19 cellular contexts compared by ENCODE assay signal in the genomic region with DNA sequence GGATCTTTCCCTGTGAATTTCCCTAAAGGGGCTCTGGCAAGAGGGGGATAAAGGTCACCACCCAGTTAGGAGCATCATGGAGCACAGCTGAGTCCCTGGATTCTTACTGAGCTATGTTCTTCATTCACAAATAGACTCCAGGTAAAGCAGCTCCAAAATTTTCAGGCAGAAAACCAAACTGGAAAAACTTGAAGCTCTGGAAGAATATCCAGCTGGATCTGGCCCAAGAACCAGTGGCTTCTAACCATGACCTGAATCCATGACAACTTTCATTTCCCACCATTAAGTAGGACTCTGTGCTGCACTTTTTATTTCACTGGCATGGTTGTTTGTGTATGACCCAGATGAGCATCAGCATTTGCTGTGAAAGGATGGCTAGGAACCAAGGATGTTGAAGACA.
DNase-seq lines count a peak whose midpoint lies in the region; ATAC-seq and TF ChIP-seq lines count a peak whose summit lies in the region.
"Had no signal": no experiment of that assay in that cellular context is flagged by ENCODE, and none has a peak within 500 bp of the region (broad histone marks: within the 10 kb centered on the region; RNA-seq: fewer than 3 reads in every experiment).

No MANE protein-coding gene starts in this region.

- H3K4me3 Mint-ChIP-seq in stimulated activated naive CD8-positive, alpha-beta T cell treated with anti-CD3 and anti-CD28 coated beads, Interleukin-15, amount 100 ng/mL, for 72 hours, result no peak overlapping the region
- no peak overlapping the region for H3K4me3 Mint-ChIP-seq in glutamatergic neuron (ENCODE audit: unreplicated experiment)
- no peak overlapping the region for H3K4me3 Mint-ChIP-seq in CD4-positive, alpha-beta memory T cell
- H3K4me3 Mint-ChIP-seq: CD4-positive, alpha-beta T cell; WTC11 had no signal

- no peak overlapping the region for H3K4me2 ChIP-seq in mesenchymal stem cell (ENCODE audit: low read length, poor library complexity, severe bottlenecking)

- H2AFZ ChIP-seq in mesenchymal stem cell (ENCODE audit: low read depth, low read length), result no peak overlapping the region
- H2AFZ ChIP-seq: parathyroid adenoma had no signal

- H3K23ac ChIP-seq in mesenchymal stem cell (ENCODE audit: low read length in 2 of 2), result no peak overlapping the region

- no peak overlapping the region for H2BK15ac ChIP-seq in mesenchymal stem cell (ENCODE audit: low read depth, poor library complexity, severe bottlenecking)

- H2AK5ac ChIP-seq in mesenchymal stem cell (ENCODE audit: low read length, severe bottlenecking), result no peak overlapping the region

- H3K27ac Mint-ChIP-seq in stimulated activated naive CD8-positive, alpha-beta T cell treated with anti-CD3 and anti-CD28 coated beads, Interleukin-15, amount 100 ng/mL, for 72 hours, result peak overlapping the region; percentile 43 to 50
- no peak overlapping the region for H3K27ac Mint-ChIP-seq in glutamatergic neuron (ENCODE audit: unreplicated experiment)
- no peak overlapping the region for H3K27ac Mint-ChIP-seq in CD4-positive, alpha-beta memory T cell
- H3K27ac Mint-ChIP-seq: CD4-positive, alpha-beta T cell; WTC11 had no signal

- peaks cover 0 to 49% of the 10 kb centered on the region in 2 experiments for H3K36me3 ChIP-seq in mesenchymal stem cell (ENCODE audit: control insufficient read depth in 1 of 2, insufficient read depth in 2 of 2, low read depth in 1 of 2, low read length in 2 of 2)
- H3K36me3 ChIP-seq in CD4-positive, alpha-beta memory T cell (ENCODE audit: insufficient read depth, low read length), result no peaks in the 10 kb centered on the region
- H3K36me3 ChIP-seq: breast epithelium, SJCRH30 had no signal

- ATAC-seq in stimulated activated naive CD8-positive, alpha-beta T cell treated with anti-CD3 and anti-CD28 coated beads, Interleukin-15, amount 100 ng/mL, for 72 hours, result no peak
- no peak for ATAC-seq in stimulated activated naive CD8-positive, alpha-beta T cell treated with anti-CD3 and anti-CD28 coated beads, Interleukin-15, Interleukin-2, amounts not matched to agents 100 U/mL and 50 U/mL, for 24 hours
- ATAC-seq: WTC11 had no signal

- intact Hi-C loops in CD4-positive, alpha-beta memory T cell (cut with micrococcal nuclease), result no loop called here

- no peak overlapping the region for H2BK5ac ChIP-seq in mesenchymal stem cell (ENCODE audit: low read depth, low read length, poor library complexity, severe bottlenecking)

- no peak overlapping the region for H3K4me3 ChIP-seq in coronary artery
- peak overlapping the region in 1 of 2 experiments; percentile 18 for H3K4me3 ChIP-seq in mesenchymal stem cell (ENCODE audit: insufficient read depth in 1 of 2, low read depth in 1 of 2, low read length in 2 of 2)
- no peak overlapping the region for H3K4me3 ChIP-seq in CD4-positive, alpha-beta memory T cell (ENCODE audit: low read length in 2 of 2)
- H3K4me3 ChIP-seq: breast epithelium, SJCRH30, stomach had no signal

- H3K4ac ChIP-seq in mesenchymal stem cell (ENCODE audit: low read depth in 1 of 2, low read length in 2 of 2), result no peak overlapping the region

- TF ChIP-seq CTCF in coronary artery (IDR thresholded peaks at IDR 0.05), result no peak
- TF ChIP-seq CTCF in glutamatergic neuron (IDR thresholded peaks at IDR 0.05; ENCODE audit: partially characterized antibody, unreplicated experiment), result no peak

- H3K14ac ChIP-seq in mesenchymal stem cell (ENCODE audit: low read length in 2 of 2), result no peak overlapping the region

- H2BK120ac ChIP-seq in mesenchymal stem cell (ENCODE audit: low read depth, low read length), result no peak overlapping the region

- H3K27me3 Mint-ChIP-seq in stimulated activated naive CD8-positive, alpha-beta T cell treated with anti-CD3 and anti-CD28 coated beads, Interleukin-15, amount 100 ng/mL, for 72 hours, result peaks cover 63% of the 10 kb centered on the region
- peaks cover 7% of the 10 kb centered on the region for H3K27me3 Mint-ChIP-seq in glutamatergic neuron (ENCODE audit: unreplicated experiment)
- H3K27me3 Mint-ChIP-seq in CD4-positive, alpha-beta memory T cell, result peaks cover 19% of the 10 kb centered on the region in 2 donors

- no peaks in the 10 kb centered on the region for H3K9me3 Mint-ChIP-seq in stimulated activated naive CD8-positive, alpha-beta T cell treated with anti-CD3 and anti-CD28 coated beads, Interleukin-15, amount 100 ng/mL, for 72 hours
- H3K9me3 Mint-ChIP-seq in glutamatergic neuron (ENCODE audit: unreplicated experiment), result peaks cover 3% of the 10 kb centered on the region
- no peaks in the 10 kb centered on the region for H3K9me3 Mint-ChIP-seq in CD4-positive, alpha-beta memory T cell
- H3K9me3 Mint-ChIP-seq: activated naive CD4-positive, alpha-beta T cell treated with anti-CD3 and anti-CD28 coated beads, Interleukin-2, amount 50 U/mL, for 72 hours; CD4-positive, alpha-beta T cell; WTC11 had no signal

- H2BK12ac ChIP-seq in mesenchymal stem cell (ENCODE audit: low read length in 2 of 2), result no peak overlapping the region

- peaks cover 0 to 6% of the 10 kb centered on the region in 2 experiments for H3K27me3 ChIP-seq in mesenchymal stem cell (ENCODE audit: control insufficient read depth in 1 of 2, insufficient read depth in 1 of 2, low read length in 2 of 2)
- H3K27me3 ChIP-seq in CD4-positive, alpha-beta memory T cell (ENCODE audit: insufficient read depth, low read length), result no peaks in the 10 kb centered on the region
- H3K27me3 ChIP-seq: breast epithelium, stomach had no signal

- peaks cover 10% of the 10 kb centered on the region for H3K4me1 ChIP-seq in mesenchymal stem cell (ENCODE audit: control insufficient read depth, insufficient read depth, low read depth, low read length)
- no peaks in the 10 kb centered on the region for H3K4me1 ChIP-seq in CD4-positive, alpha-beta memory T cell (ENCODE audit: insufficient read depth, low read length)
- H3K4me1 ChIP-seq: parathyroid adenoma, SJCRH30 had no signal

- POLR2A ChIA-PET in CD4-positive, alpha-beta memory T cell (lab: Charles Lee; ENCODE audit: partially characterized antibody), result no interaction called here

- H3K18ac ChIP-seq in mesenchymal stem cell (ENCODE audit: low read depth in 1 of 2, low read length in 2 of 2), result no peak overlapping the region

- no peaks in the 10 kb centered on the region for H3K9me3 ChIP-seq in mesenchymal stem cell (ENCODE audit: control insufficient read depth, low read length)
- no peaks in the 10 kb centered on the region for H3K9me3 ChIP-seq in CD4-positive, alpha-beta memory T cell (ENCODE audit: control insufficient read depth in 1 of 2, low read length in 2 of 2)
- H3K9me3 ChIP-seq: breast epithelium, SJCRH30, stomach had no signal

- H4K91ac ChIP-seq in mesenchymal stem cell (ENCODE audit: low read length), result no peak overlapping the region

- CTCF ChIA-PET in CD4-positive, alpha-beta memory T cell (lab: Charles Lee; ENCODE audit: partially characterized antibody), result no interaction called here

- H3K4me1 Mint-ChIP-seq in stimulated activated naive CD8-positive, alpha-beta T cell treated with anti-CD3 and anti-CD28 coated beads, Interleukin-15, amount 100 ng/mL, for 72 hours, result peaks cover 13% of the 10 kb centered on the region
- H3K4me1 Mint-ChIP-seq in glutamatergic neuron (ENCODE audit: low read depth, unreplicated experiment), result peaks cover 8% of the 10 kb centered on the region
- H3K4me1 Mint-ChIP-seq in CD4-positive, alpha-beta memory T cell, result no peaks in the 10 kb centered on the region

- no peak for DNase-seq in stimulated activated naive CD8-positive, alpha-beta T cell treated with anti-CD3 and anti-CD28 coated beads, Interleukin-15, amount 100 ng/mL, for 72 hours
- no peak for DNase-seq in stimulated activated naive CD8-positive, alpha-beta T cell treated with anti-CD3 and anti-CD28 coated beads, Interleukin-15, Interleukin-2, amounts not matched to agents 100 U/mL and 50 U/mL, for 24 hours
- DNase-seq in coronary artery (ENCODE audit: low spot score), result no peak
- peak; percentile 16 for DNase-seq in mesenchymal stem cell
- DNase-seq in glutamatergic neuron, result no peak
- no peak for DNase-seq in CD4-positive, alpha-beta memory T cell
- DNase-seq in activated CD4-positive, alpha-beta T cell treated with anti-CD3 and anti-CD28 coated beads, Interleukin-2, amount 50 U/mL, for 48 hours, result no peak
- DNase-seq in DMS79 (lab: John Stamatoyannopoulos, UW), result no peak
- DNase-seq: CD4-positive, alpha-beta T cell; DND-41; head of caudate nucleus; left ventricle myocardium superior; NCI-H1930; SJCRH30; stomach had no signal

- H4K8ac ChIP-seq in mesenchymal stem cell (ENCODE audit: low read length), result no peak overlapping the region

- no peaks in the 10 kb centered on the region for H3K79me1 ChIP-seq in mesenchymal stem cell (replicated peaks; ENCODE audit: low read length, poor library complexity, severe bottlenecking)

- H3K36me3 Mint-ChIP-seq in glutamatergic neuron (ENCODE audit: unreplicated experiment), result peaks cover 14% of the 10 kb centered on the region
- no peaks in the 10 kb centered on the region for H3K36me3 Mint-ChIP-seq in CD4-positive, alpha-beta memory T cell
- H3K36me3 Mint-ChIP-seq: activated naive CD4-positive, alpha-beta T cell treated with anti-CD3 and anti-CD28 coated beads, Interleukin-2, amount 50 U/mL, for 72 hours; WTC11 had no signal

- H3K27ac ChIP-seq in coronary artery (peak overlapping the region; percentile 74 to 79), mesenchymal stem cell (ENCODE audit: low read length, poor library complexity, severe bottlenecking) (no peak overlapping the region)
- H3K27ac ChIP-seq in CD4-positive, alpha-beta memory T cell (ENCODE audit: low read depth, low read length), result no peak overlapping the region
- H3K27ac ChIP-seq: parathyroid adenoma, SJCRH30 had no signal

- peak overlapping the region; percentile 42 for H3K9ac ChIP-seq in mesenchymal stem cell (ENCODE audit: low read length)
- H3K9ac ChIP-seq: parathyroid adenoma had no signal

Comparison
In these comparisons a context has a peak if more than half of its experiments do, and no peak if none do; other contexts are left out.
1. H3K27ac Mint-ChIP-seq: peak in stimulated activated naive CD8-positive, alpha-beta T cell treated with anti-CD3 and anti-CD28 coated beads, Interleukin-15, amount 100 ng/mL, for 72 hours (2 of 2); none in glutamatergic neuron (single experiment) and CD4-positive, alpha-beta memory T cell (0 of 7).
2. H3K27ac ChIP-seq: peak in coronary artery (2 of 2); none in mesenchymal stem cell (single experiment) and CD4-positive, alpha-beta memory T cell (single experiment).